Comparison of ENCODE assay signal across 12 cellular contexts in the genomic region with DNA sequence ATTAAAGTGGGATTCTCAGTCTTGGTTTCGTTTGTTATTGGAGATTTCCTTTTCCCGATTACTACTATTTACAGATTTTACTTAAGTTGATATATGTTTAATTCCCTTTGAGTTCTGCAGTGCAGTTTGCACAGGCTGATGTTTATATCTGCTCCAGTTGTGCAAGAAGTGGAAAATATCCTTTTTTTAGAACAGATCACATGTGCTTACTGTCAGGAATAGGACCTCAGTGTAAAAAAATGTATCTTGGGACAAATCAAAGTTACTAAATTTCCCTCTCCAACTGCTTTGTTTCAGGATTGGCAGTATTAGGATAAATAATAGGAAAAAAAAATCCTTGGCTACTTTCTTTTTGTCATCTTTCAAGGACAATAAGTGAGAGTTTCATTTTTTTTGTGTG. TPM values are rescaled to one million over a fixed set of nuclear protein-coding genes. Genes with fewer than 3 reads are reported as not detected.
DNase-seq lines count a peak whose midpoint lies in the region; ATAC-seq and TF ChIP-seq lines count a peak whose summit lies in the region.
"Had no signal": no experiment of that assay in that cellular context is flagged by ENCODE, and none has a peak within 500 bp of the region (broad histone marks: within the 10 kb centered on the region; RNA-seq: fewer than 3 reads in every experiment).

No MANE protein-coding gene starts in this region.

- H3K27me3 ChIP-seq in ascending aorta (no peaks in the 10 kb centered on the region), gastroesophageal sphincter (no peaks in the 10 kb centered on the region), psoas muscle (ENCODE audit: insufficient read depth in 3 of 3, low read length in 2 of 3) (no peaks in the 10 kb centered on the region), vagina (no peaks in the 10 kb centered on the region)
- H3K27me3 ChIP-seq: dorsolateral prefrontal cortex had no signal

- ATAC-seq in gastroesophageal sphincter (peak; percentile 73), psoas muscle (peak; percentile 34 to 81 (median 57))
- ATAC-seq: naive thymus-derived CD4-positive, alpha-beta T cell had no signal

- no peaks in the 10 kb centered on the region for H3K9me3 ChIP-seq in ascending aorta
- no peaks in the 10 kb centered on the region for H3K9me3 ChIP-seq in gastroesophageal sphincter
- no peaks in the 10 kb centered on the region for H3K9me3 ChIP-seq in psoas muscle
- no peaks in the 10 kb centered on the region for H3K9me3 ChIP-seq in vagina
- H3K9me3 ChIP-seq: HAP-1 had no signal

- no peak for DNase-seq in ascending aorta (ENCODE audit: low spot score in 2 of 2)
- no peak for DNase-seq in psoas muscle
- no peak for DNase-seq in vagina (ENCODE audit: extremely low spot score in 2 of 2)
- DNase-seq in NCI-H2196 treated with DMSO at 0.1 percent for 48 hours (lab: John Stamatoyannopoulos, UW; ENCODE audit: unreplicated experiment) = no peak
- DNase-seq in GDM1 (lab: John Stamatoyannopoulos, UW) = no peak
- DNase-seq in mucosa of gallbladder (ENCODE audit: low spot score) = no peak
- DNase-seq: activated effector memory CD4-positive, alpha-beta T cell treated with anti-CD3 and anti-CD28 coated beads, Interleukin-2, amount 50 U/mL, for 16 hours; dorsolateral prefrontal cortex; naive thymus-derived CD4-positive, alpha-beta T cell; T1000 had no signal

- peak overlapping the region in 1 of 2 donors; percentile 3 for H3K4me3 ChIP-seq in ascending aorta
- peak overlapping the region; percentile 3 to 7 for H3K4me3 ChIP-seq in gastroesophageal sphincter
- peak overlapping the region; percentile 27 for H3K4me3 ChIP-seq in psoas muscle
- H3K4me3 ChIP-seq in vagina = peak overlapping the region; percentile 21 to 27
- H3K4me3 ChIP-seq: HAP-1 had no signal

- WGBS in gastroesophageal sphincter (ENCODE audit: low coverage in 1 of 2), 2 donors = 11 to 37% methylated on average over 2 of the region's 2 CpGs
- WGBS in psoas muscle, 3 donors = 49 to 56% (median 54%) methylated on average over 2 of the region's 2 CpGs

- no peaks in the 10 kb centered on the region for H3K36me3 ChIP-seq in ascending aorta
- H3K36me3 ChIP-seq in gastroesophageal sphincter = no peaks in the 10 kb centered on the region
- no peaks in the 10 kb centered on the region for H3K36me3 ChIP-seq in psoas muscle (ENCODE audit: insufficient read depth in 1 of 2, low read depth in 1 of 2)
- no peaks in the 10 kb centered on the region for H3K36me3 ChIP-seq in vagina
- H3K36me3 ChIP-seq: HAP-1 had no signal

- no peak for TF ChIP-seq CTCF in ascending aorta (IDR thresholded peaks at IDR 0.05)
- TF ChIP-seq CTCF in gastroesophageal sphincter (IDR thresholded peaks at IDR 0.05) = no peak
- TF ChIP-seq CTCF in psoas muscle (IDR thresholded peaks at IDR 0.05) = no peak
- TF ChIP-seq CTCF in vagina (IDR thresholded peaks at IDR 0.05) = no peak

- no peak for TF ChIP-seq EP300 in gastroesophageal sphincter (IDR thresholded peaks at IDR 0.05)

- H3K27ac ChIP-seq in ascending aorta (peak overlapping the region; percentile 39 to 41), gastroesophageal sphincter (peak overlapping the region; percentile 83 to 93 (median 90)), psoas muscle (peak overlapping the region; percentile 64), vagina (peak overlapping the region; percentile 85)
- H3K27ac ChIP-seq: dorsolateral prefrontal cortex had no signal

- TF ChIP-seq POLR2A in gastroesophageal sphincter (IDR thresholded peaks at IDR 0.05) (no peak), vagina (IDR thresholded peaks at IDR 0.05) (no peak)

- intact Hi-C loops in ascending aorta (cut with DNase I) (no loop called here), psoas muscle (cut with DNase I) (loop anchor here in 1 of 2 donors (5.0 kb wide), 1 partner anchor 36 kb away; no protein-coding TSS in a partner anchor), vagina (cut with DNase I) (no loop called here)

- H3K4me1 ChIP-seq in ascending aorta = peaks cover 10 to 43% of the 10 kb centered on the region in 2 donors
- H3K4me1 ChIP-seq in gastroesophageal sphincter = peaks cover 57 to 100% (median 74%) of the 10 kb centered on the region in 3 donors
- H3K4me1 ChIP-seq in psoas muscle = peaks cover 90% of the 10 kb centered on the region
- H3K4me1 ChIP-seq in vagina = peaks cover 45% of the 10 kb centered on the region

RNA-seq across cellular contexts. Expression of gene MITF, which starts 6.9 kb away (rescaled TPM):
- total RNA-seq in ascending aorta = 27.4 TPM
- 10 to 100 TPM; 44.8 to 86.8 (median 77.9) TPM for total RNA-seq in gastroesophageal sphincter
- total RNA-seq in psoas muscle = 10 to 100 TPM; 48.2 to 98.1 (median 62.8) TPM
- 10 to 100 TPM; 11.8 to 49.9 (median 29.0) TPM for polyA plus RNA-seq in psoas muscle
- total RNA-seq in vagina = 57.7 TPM
- 62.0 TPM for total RNA-seq in mucosa of gallbladder
- polyA plus RNA-seq: naive thymus-derived CD4-positive, alpha-beta T cell had no signal
